1 cellular context compared by ENCODE assay signal in the genomic region with DNA sequence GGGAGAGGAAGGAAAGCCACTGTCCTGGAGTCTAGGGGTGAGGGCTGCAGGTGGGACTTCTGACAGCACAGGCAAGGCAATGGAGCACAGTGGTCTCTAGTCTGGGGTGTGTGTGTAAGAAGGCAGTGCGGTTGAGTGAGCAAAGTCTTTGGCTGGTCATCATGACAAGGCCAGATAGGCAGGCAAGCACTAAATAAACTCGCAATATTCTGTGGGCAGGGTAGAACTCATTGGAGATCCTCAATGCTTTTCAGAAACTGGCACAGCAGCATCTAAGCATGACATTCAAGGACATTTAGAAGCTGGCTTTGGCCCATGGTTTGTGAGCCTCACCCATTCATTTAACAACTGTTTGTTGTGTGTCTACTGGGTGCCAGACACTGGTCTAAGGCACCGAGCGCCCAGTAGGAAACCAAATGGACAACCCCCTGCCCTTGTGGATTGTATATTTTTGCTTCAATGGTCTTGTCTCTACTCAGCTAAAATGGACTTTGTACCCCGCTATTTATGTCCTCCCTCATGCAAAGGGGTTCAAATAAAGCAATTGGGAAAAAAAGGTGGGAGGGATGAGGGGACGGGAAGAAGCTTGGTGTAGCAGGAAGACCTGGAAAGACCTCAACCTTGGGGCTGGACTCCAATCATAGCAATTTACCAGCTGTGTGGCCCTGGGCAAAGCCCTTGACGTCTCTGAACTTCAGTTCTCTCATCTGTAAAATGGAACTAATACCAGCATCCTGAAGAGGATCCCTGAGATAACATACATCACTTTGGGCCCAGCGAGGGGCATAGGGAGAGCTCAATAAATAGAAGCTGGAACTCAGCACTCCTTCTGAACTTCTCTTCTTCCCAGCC.
TF ChIP-seq lines count a peak whose summit lies in the region.

No MANE protein-coding gene starts in this region.

TF ChIP-seq in WTC11, 78 proteins besides CTCF, POLR2A, EP300 and RAD21 (continued from another document):
- TF ChIP-seq, protein P1, sequence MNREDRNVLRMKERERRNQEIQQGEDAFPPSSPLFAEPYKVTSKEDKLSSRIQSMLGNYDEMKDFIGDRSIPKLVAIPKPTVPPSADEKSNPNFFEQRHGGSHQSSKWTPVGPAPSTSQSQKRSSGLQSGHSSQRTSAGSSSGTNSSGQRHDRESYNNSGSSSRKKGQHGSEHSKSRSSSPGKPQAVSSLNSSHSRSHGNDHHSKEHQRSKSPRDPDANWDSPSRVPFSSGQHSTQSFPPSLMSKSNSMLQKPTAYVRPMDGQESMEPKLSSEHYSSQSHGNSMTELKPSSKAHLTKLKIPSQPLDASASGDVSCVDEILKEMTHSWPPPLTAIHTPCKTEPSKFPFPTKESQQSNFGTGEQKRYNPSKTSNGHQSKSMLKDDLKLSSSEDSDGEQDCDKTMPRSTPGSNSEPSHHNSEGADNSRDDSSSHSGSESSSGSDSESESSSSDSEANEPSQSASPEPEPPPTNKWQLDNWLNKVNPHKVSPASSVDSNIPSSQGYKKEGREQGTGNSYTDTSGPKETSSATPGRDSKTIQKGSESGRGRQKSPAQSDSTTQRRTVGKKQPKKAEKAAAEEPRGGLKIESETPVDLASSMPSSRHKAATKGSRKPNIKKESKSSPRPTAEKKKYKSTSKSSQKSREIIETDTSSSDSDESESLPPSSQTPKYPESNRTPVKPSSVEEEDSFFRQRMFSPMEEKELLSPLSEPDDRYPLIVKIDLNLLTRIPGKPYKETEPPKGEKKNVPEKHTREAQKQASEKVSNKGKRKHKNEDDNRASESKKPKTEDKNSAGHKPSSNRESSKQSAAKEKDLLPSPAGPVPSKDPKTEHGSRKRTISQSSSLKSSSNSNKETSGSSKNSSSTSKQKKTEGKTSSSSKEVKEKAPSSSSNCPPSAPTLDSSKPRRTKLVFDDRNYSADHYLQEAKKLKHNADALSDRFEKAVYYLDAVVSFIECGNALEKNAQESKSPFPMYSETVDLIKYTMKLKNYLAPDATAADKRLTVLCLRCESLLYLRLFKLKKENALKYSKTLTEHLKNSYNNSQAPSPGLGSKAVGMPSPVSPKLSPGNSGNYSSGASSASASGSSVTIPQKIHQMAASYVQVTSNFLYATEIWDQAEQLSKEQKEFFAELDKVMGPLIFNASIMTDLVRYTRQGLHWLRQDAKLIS (CRISPR knock-in tag; IDR thresholded peaks at IDR 0.05; ENCODE audit: borderline replicate concordance), result no peak
- TF ChIP-seq, protein P2, sequence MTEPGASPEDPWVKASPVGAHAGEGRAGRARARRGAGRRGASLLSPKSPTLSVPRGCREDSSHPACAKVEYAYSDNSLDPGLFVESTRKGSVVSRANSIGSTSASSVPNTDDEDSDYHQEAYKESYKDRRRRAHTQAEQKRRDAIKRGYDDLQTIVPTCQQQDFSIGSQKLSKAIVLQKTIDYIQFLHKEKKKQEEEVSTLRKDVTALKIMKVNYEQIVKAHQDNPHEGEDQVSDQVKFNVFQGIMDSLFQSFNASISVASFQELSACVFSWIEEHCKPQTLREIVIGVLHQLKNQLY (CRISPR knock-in tag; IDR thresholded peaks at IDR 0.05), result no peak
- TF ChIP-seq, protein P3, sequence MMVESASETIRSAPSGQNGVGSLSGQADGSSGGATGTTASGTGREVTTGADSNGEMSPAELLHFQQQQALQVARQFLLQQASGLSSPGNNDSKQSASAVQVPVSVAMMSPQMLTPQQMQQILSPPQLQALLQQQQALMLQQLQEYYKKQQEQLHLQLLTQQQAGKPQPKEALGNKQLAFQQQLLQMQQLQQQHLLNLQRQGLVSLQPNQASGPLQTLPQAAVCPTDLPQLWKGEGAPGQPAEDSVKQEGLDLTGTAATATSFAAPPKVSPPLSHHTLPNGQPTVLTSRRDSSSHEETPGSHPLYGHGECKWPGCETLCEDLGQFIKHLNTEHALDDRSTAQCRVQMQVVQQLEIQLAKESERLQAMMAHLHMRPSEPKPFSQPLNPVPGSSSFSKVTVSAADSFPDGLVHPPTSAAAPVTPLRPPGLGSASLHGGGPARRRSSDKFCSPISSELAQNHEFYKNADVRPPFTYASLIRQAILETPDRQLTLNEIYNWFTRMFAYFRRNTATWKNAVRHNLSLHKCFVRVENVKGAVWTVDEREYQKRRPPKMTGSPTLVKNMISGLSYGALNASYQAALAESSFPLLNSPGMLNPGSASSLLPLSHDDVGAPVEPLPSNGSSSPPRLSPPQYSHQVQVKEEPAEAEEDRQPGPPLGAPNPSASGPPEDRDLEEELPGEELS (CRISPR knock-in tag; IDR thresholded peaks at IDR 0.05), result no peak
- TF ChIP-seq FOXJ3 (CRISPR knock-in tag; IDR thresholded peaks at IDR 0.05; ENCODE audit: borderline replicate concordance), result no peak
- TF ChIP-seq TEAD4 (CRISPR knock-in tag; IDR thresholded peaks at IDR 0.05), result no peak
- TF ChIP-seq, protein P4, sequence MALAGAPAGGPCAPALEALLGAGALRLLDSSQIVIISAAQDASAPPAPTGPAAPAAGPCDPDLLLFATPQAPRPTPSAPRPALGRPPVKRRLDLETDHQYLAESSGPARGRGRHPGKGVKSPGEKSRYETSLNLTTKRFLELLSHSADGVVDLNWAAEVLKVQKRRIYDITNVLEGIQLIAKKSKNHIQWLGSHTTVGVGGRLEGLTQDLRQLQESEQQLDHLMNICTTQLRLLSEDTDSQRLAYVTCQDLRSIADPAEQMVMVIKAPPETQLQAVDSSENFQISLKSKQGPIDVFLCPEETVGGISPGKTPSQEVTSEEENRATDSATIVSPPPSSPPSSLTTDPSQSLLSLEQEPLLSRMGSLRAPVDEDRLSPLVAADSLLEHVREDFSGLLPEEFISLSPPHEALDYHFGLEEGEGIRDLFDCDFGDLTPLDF (CRISPR knock-in tag; IDR thresholded peaks at IDR 0.05), result no peak
